Comparison of ENCODE assay signal across 30 cellular contexts in the genomic region with DNA sequence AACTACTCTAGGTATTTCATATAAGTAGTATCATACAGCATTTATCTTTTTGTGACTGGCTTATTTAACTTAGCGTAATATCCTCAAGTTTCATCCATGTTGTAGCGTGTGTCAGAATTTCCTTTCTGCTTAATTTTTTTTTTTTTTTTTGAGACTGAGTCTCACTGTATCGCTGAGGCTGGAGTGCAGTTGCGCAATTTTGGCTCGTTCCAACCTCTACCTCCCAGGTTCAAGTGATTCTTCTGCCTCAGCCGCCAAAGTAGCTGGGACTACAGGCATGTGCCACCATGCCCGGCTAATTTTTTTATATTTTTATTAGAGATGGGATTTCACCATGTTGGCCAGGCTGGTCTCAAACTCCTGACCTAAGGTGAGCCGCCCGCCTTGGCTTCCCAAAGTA.
"Had no signal": no experiment of that assay in that cellular context is flagged by ENCODE, and none has a peak within 500 bp of the region (broad histone marks: within the 10 kb centered on the region; RNA-seq: fewer than 3 reads in every experiment).

No MANE protein-coding gene starts in this region.

- H3K27me3 ChIP-seq: colonic mucosa, esophagus squamous epithelium, heart right ventricle, neutrophil, right atrium auricular region, sigmoid colon, testis, tibial artery, upper lobe of left lung had no signal

- H3K79me2 ChIP-seq: parathyroid adenoma had no signal

- H3K36me3 ChIP-seq: colonic mucosa, neutrophil, prostate gland, right atrium auricular region had no signal

- ATAC-seq: heart right ventricle; left ventricle myocardium superior; natural killer cell treated with Interleukin-12 subunit alpha and Interleukin-12 subunit beta and Interleukin-15 and Interleukin-18, amount 100 ng/mL, for 72 hours; stimulated activated memory B cell treated with anti-CD40 and anti-IgM and Interleukin-4, amounts not matched to agents 10 μg/mL and 1 μg/mL and 100 μg/mL, for 72 hours; stimulated activated naive CD8-positive, alpha-beta T cell treated with anti-CD3 and anti-CD28 coated beads, Interleukin-15, Interleukin-2, amounts not matched to agents 100 U/mL and 50 U/mL, for 24 hours had no signal

- H3K9me3 ChIP-seq: colonic mucosa, esophagus squamous epithelium, mucosa of descending colon, neutrophil, prostate gland, right atrium auricular region, sigmoid colon, testis, tibial artery, upper lobe of left lung had no signal

- DNase-seq: colonic mucosa; dermis blood vessel endothelial cell; effector memory CD4-positive, alpha-beta T cell; erythroblast; esophagus squamous epithelium; foreskin melanocyte; glutamatergic neuron; heart right ventricle; hippocampal formation; left colon; left ventricle myocardium superior; mesenchymal stem cell; mucosa of descending colon; naive B cell; sigmoid colon; stimulated activated CD4-positive, alpha-beta T cell treated with anti-CD3 and anti-CD28 coated beads, Interleukin-4, amount 100 ng/mL, for 4 hours; stimulated activated naive CD8-positive, alpha-beta T cell treated with anti-CD3 and anti-CD28 coated beads, Interleukin-15, Interleukin-2, amounts not matched to agents 100 U/mL and 50 U/mL, for 24 hours; substantia nigra; tibial artery had no signal

- H3K27ac ChIP-seq: colonic mucosa, esophagus squamous epithelium, heart right ventricle, neutrophil, parathyroid adenoma, prostate gland, right atrium auricular region, sigmoid colon, tibial artery, upper lobe of left lung had no signal

- FAIRE-seq: endothelial cell of umbilical vein, islet of Langerhans had no signal

- H3K4me3 ChIP-seq: colonic mucosa, esophagus squamous epithelium, heart right ventricle, lung, mucosa of descending colon, prostate gland, right atrium auricular region, sigmoid colon, testis, tibial artery, upper lobe of left lung had no signal

- H3K4me1 ChIP-seq: colonic mucosa, esophagus squamous epithelium, heart right ventricle, parathyroid adenoma, prostate gland, right atrium auricular region, sigmoid colon, tibial artery, upper lobe of left lung had no signal

- H2AFZ ChIP-seq: parathyroid adenoma had no signal

- H3K9ac ChIP-seq: parathyroid adenoma had no signal
